Comparison of ENCODE assay signal across 22 cellular contexts in the genomic region with DNA sequence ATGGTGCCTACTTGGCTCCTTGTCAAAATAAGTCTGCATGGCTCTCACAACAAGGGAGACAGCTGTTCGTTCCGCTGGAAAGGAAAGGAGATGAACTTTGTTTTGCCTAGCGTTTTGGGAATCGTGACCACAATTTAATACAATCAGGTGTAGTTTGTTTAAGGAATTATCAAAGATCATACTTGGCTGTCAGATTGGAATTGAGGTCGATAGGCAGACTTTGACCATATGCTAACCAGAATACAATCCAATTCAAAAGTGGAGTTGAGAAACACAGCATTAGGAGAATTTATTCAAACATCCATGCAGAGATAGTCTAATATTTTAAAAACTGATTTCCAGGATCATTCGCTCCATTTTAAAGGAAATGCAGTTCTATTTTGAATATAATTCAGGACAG.
"Had no signal": no experiment of that assay in that cellular context is flagged by ENCODE, and none has a peak within 500 bp of the region (broad histone marks: within the 10 kb centered on the region; RNA-seq: fewer than 3 reads in every experiment).

No MANE protein-coding gene starts in this region.

- H3K4me1 Mint-ChIP-seq: activated CD4-positive, alpha-beta memory T cell treated with anti-CD3 and anti-CD28 coated beads, Interleukin-2, amount 10 ng/mL, durations not matched to agents 7 days and 5 days; activated T-helper 17 cell treated with anti-CD3 and anti-CD28 coated beads, Interleukin-2, amount 50 U/mL, for 72 hours; T-helper 17 cell had no signal

- H3K4me3 Mint-ChIP-seq: activated CD4-positive, alpha-beta memory T cell treated with anti-CD3 and anti-CD28 coated beads, Interleukin-2, amount 10 ng/mL, durations not matched to agents 7 days and 5 days; activated naive CD4-positive, alpha-beta T cell treated with anti-CD3 and anti-CD28 coated beads for 36 hours; activated naive CD8-positive, alpha-beta T cell; activated T-helper 17 cell treated with anti-CD3 and anti-CD28 coated beads, Interleukin-2, amount 50 U/mL, for 72 hours; T-helper 17 cell had no signal

- DNase-seq: activated CD4-positive, alpha-beta memory T cell treated with anti-CD3 and anti-CD28 coated beads, Interleukin-2, amount 10 ng/mL, durations not matched to agents 7 days and 5 days; activated CD4-positive, alpha-beta T cell treated with anti-CD3 and anti-CD28 coated beads, Interleukin-2, amount 50 U/mL, for 1 hour; activated CD4-positive, CD25-positive, alpha-beta regulatory T cell; activated gamma-delta T cell; activated naive CD4-positive, alpha-beta T cell treated with anti-CD3 and anti-CD28 coated beads for 36 hours; activated T-cell treated with anti-CD3 and anti-CD28 coated beads for 4 hours; activated T-cell treated with anti-CD3 and anti-CD28 coated beads, Interleukin-2, amount 50 U/mL, for 48 hours; amygdala; brain microvascular endothelial cell; cerebellar nuclear complex; IMR-90; Kasumi-1; KBM-7; NCI-H226; NCI-H69; SIG-M5; T-helper 17 cell; T-helper 9 cell had no signal

- H3K27me3 Mint-ChIP-seq: activated CD4-positive, alpha-beta memory T cell treated with anti-CD3 and anti-CD28 coated beads, Interleukin-2, amount 10 ng/mL, durations not matched to agents 7 days and 5 days; activated naive CD8-positive, alpha-beta T cell; activated T-helper 17 cell treated with anti-CD3 and anti-CD28 coated beads, Interleukin-2, amount 50 U/mL, for 72 hours; T-helper 17 cell had no signal

- H3K36me3 ChIP-seq: brain microvascular endothelial cell, cardiac muscle cell had no signal

- H3K27ac Mint-ChIP-seq: activated CD4-positive, alpha-beta memory T cell treated with anti-CD3 and anti-CD28 coated beads, Interleukin-2, amount 10 ng/mL, durations not matched to agents 7 days and 5 days; activated naive CD4-positive, alpha-beta T cell treated with anti-CD3 and anti-CD28 coated beads for 36 hours; activated naive CD8-positive, alpha-beta T cell; activated T-helper 17 cell treated with anti-CD3 and anti-CD28 coated beads, Interleukin-2, amount 50 U/mL, for 72 hours; T-helper 17 cell had no signal

- H3K27me3 ChIP-seq: brain microvascular endothelial cell, cardiac muscle cell had no signal

- H3K27ac ChIP-seq: brain microvascular endothelial cell, cardiac muscle cell, VCaP had no signal

- H3K4me3 ChIP-seq: cardiac muscle cell had no signal
